Comparison of ENCODE assay signal across 8 cellular contexts in the genomic region with DNA sequence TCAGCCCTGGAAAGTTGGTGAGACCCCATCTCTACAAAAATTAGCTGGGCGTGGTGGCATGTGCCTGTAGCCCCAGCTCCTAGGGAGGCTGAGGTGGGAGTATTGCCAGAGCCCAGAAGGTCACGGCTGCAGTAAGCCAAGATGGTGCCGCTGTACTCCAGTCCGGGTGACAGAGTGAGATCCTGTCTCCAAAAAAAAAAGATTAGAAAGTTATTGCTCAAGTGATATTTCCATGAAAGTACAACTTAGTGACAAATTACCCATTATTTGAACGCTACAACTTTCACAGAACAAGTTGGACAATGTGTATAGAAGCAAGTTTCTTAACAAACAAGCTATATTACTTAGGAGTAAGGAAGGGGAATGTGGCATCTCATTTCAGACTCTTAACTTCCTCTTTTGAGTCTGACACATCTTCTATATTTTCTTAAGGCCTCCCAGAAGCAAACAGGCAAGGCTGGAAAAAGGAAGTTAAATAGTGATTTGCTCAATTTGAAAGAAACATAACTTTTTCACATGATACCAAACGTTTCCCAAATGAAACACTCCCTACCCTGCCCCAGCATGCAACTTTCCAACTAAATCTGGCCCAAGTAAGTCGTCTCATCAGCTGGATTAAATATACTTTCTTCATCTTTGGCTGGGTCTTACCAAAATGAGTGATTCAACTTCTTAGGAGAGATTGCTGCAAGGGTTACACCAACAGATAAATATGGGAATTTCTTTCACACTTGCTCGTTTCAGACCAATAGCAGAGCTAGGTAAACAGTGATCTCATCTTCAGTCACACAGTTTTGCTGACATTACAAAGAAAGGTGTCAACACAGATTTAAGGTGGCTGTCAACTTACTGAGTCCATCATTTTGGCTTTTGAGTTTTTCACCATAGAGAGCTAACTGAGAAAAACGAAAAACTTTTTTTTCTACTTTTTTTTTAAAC.
DNase-seq lines count a peak whose midpoint lies in the region; ATAC-seq, FAIRE-seq and TF ChIP-seq lines count a peak whose summit lies in the region.

No MANE protein-coding gene starts in this region.

- no peaks in the 10 kb centered on the region for H3K27me3 ChIP-seq in HL-60 (ENCODE audit: insufficient read depth, poor library complexity, severe bottlenecking)
- no peaks in the 10 kb centered on the region for H3K27me3 ChIP-seq in left ventricle myocardium inferior (ENCODE audit: low read depth)

- peak; percentile 88 for FAIRE-seq in GM18507 (lab: Jason Lieb, UNC)

- H3K4me3 ChIP-seq in HL-60 (replicated peaks; ENCODE audit: insufficient read depth, low read length) (no peak overlapping the region), left ventricle myocardium inferior (no peak overlapping the region)

- H3K9me3 Mint-ChIP-seq in activated T-helper 1 cell treated with anti-CD3 and anti-CD28 coated beads, Interleukin-12 subunit alpha, Interleukin-12 subunit beta, Interleukin-2, Interleukin-4 antibody, amounts not matched to agents 30 ng/mL and 10 ng/mL and 1 ng/mL, durations not matched to agents 14 hours and 24 hours and 36 hours, result peaks cover 7% of the 10 kb centered on the region

- DNase-seq in GM18507 (ENCODE audit: extremely low spot score, insufficient read length, low read depth) (no peak), HL-60 (ENCODE audit: low read depth in 1 of 2, low spot score in 1 of 2) (peak; percentile 39 to 50), left ventricle myocardium inferior (no peak), NCI-H1105 treated with DMSO at 0.1 percent for 48 hours (lab: John Stamatoyannopoulos, UW) (no peak), T1000 (lab: John Stamatoyannopoulos, UW) (no peak)
- DNase-seq in activated T-helper 1 cell treated with anti-CD3 and anti-CD28 coated beads, Interleukin-12 subunit alpha, Interleukin-12 subunit beta, Interleukin-2, Interleukin-4 antibody, amounts not matched to agents 30 ng/mL and 10 ng/mL and 1 ng/mL, durations not matched to agents 14 hours and 24 hours and 36 hours (ENCODE audit: low spot score), result no peak
- peak; percentile 25 for DNase-seq in stimulated activated CD8-positive, alpha-beta memory T cell treated with anti-CD3 and anti-CD28 coated beads, Interleukin-4, amount 100 ng/mL, for 48 hours

- no peaks in the 10 kb centered on the region for H3K27me3 Mint-ChIP-seq in activated T-helper 1 cell treated with anti-CD3 and anti-CD28 coated beads, Interleukin-12 subunit alpha, Interleukin-12 subunit beta, Interleukin-2, Interleukin-4 antibody, amounts not matched to agents 30 ng/mL and 10 ng/mL and 1 ng/mL, durations not matched to agents 14 hours and 24 hours and 36 hours (ENCODE audit: insufficient read depth)

- H3K9me3 ChIP-seq in left ventricle myocardium inferior (replicated peaks), result no peaks in the 10 kb centered on the region

- H3K27ac ChIP-seq in HL-60 (replicated peaks) (peak overlapping the region; percentile 50), left ventricle myocardium inferior (replicated peaks) (peak overlapping the region; percentile 55)

- H3K4me3 Mint-ChIP-seq in activated T-helper 1 cell treated with anti-CD3 and anti-CD28 coated beads, Interleukin-12 subunit alpha, Interleukin-12 subunit beta, Interleukin-2, Interleukin-4 antibody, amounts not matched to agents 30 ng/mL and 10 ng/mL and 1 ng/mL, durations not matched to agents 14 hours and 24 hours and 36 hours, result peak overlapping the region; percentile 17

- no peak for ATAC-seq in activated CD4-positive, CD25-positive, alpha-beta regulatory T cell treated with anti-CD3 and anti-CD28 coated beads, Interleukin-2, amount 50 U/mL, for 24 hours

- H3K36me3 Mint-ChIP-seq in activated T-helper 1 cell treated with anti-CD3 and anti-CD28 coated beads, Interleukin-12 subunit alpha, Interleukin-12 subunit beta, Interleukin-2, Interleukin-4 antibody, amounts not matched to agents 30 ng/mL and 10 ng/mL and 1 ng/mL, durations not matched to agents 14 hours and 24 hours and 36 hours (ENCODE audit: low read depth), result peaks cover 2% of the 10 kb centered on the region

- TF ChIP-seq CTCF in HL-60 (IDR thresholded peaks at IDR 0.05; ENCODE audit: insufficient read depth, low read length), result no peak
- no peak for TF ChIP-seq CTCF in left ventricle myocardium inferior (IDR thresholded peaks at IDR 0.05; ENCODE audit: borderline replicate concordance)

- H3K4me1 Mint-ChIP-seq in activated T-helper 1 cell treated with anti-CD3 and anti-CD28 coated beads, Interleukin-12 subunit alpha, Interleukin-12 subunit beta, Interleukin-2, Interleukin-4 antibody, amounts not matched to agents 30 ng/mL and 10 ng/mL and 1 ng/mL, durations not matched to agents 14 hours and 24 hours and 36 hours (ENCODE audit: low read depth), result peaks cover 37% of the 10 kb centered on the region

- H3K36me3 ChIP-seq in left ventricle myocardium inferior, result no peaks in the 10 kb centered on the region

- H3K27ac Mint-ChIP-seq in activated T-helper 1 cell treated with anti-CD3 and anti-CD28 coated beads, Interleukin-12 subunit alpha, Interleukin-12 subunit beta, Interleukin-2, Interleukin-4 antibody, amounts not matched to agents 30 ng/mL and 10 ng/mL and 1 ng/mL, durations not matched to agents 14 hours and 24 hours and 36 hours, result peak overlapping the region; percentile 92

- peaks cover 28% of the 10 kb centered on the region for H3K4me1 ChIP-seq in left ventricle myocardium inferior

- intact Hi-C loops in activated T-helper 1 cell treated with anti-CD3 and anti-CD28 coated beads, Interleukin-12 subunit alpha, Interleukin-12 subunit beta, Interleukin-2, Interleukin-4 antibody, amounts not matched to agents 30 ng/mL and 10 ng/mL and 1 ng/mL, durations not matched to agents 14 hours and 24 hours and 36 hours (cut with micrococcal nuclease), result loop anchor here (5.0 kb wide), 1 partner anchor 94 kb away; no protein-coding TSS in a partner anchor
- intact Hi-C loops in left ventricle myocardium inferior (cut with micrococcal nuclease), result no loop called here

Comparison
In these comparisons a context has a peak if more than half of its experiments do, and no peak if none do; other contexts are left out.
1. DNase-seq: peak in HL-60 (2 of 2) and stimulated activated CD8-positive, alpha-beta memory T cell treated with anti-CD3 and anti-CD28 coated beads, Interleukin-4, amount 100 ng/mL, for 48 hours (single experiment); none in GM18507 (single experiment), activated T-helper 1 cell treated with anti-CD3 and anti-CD28 coated beads, Interleukin-12 subunit alpha, Interleukin-12 subunit beta, Interleukin-2, Interleukin-4 antibody, amounts not matched to agents 30 ng/mL and 10 ng/mL and 1 ng/mL, durations not matched to agents 14 hours and 24 hours and 36 hours (single experiment), left ventricle myocardium inferior (single experiment), NCI-H1105 treated with DMSO at 0.1 percent for 48 hours (single experiment) and T1000 (single experiment).